23 cellular contexts compared by ENCODE assay signal in genomic region chr9:33787839-33788238, GRCh38. TPM values are rescaled to one million over a fixed set of nuclear protein-coding genes. Genes with fewer than 3 reads are reported as not detected.
A peak's percentile ranks its signal among the peaks of the same experiment; 100 is the strongest.
DNase-seq lines count a peak whose midpoint lies in the region; ATAC-seq, FAIRE-seq and TF ChIP-seq lines count a peak whose summit lies in the region.
"Had no signal": no experiment of that assay in that cellular context is flagged by ENCODE, and none has a peak within 500 bp of the region (broad histone marks: within the 10 kb centered on the region; RNA-seq: fewer than 3 reads in every experiment).

No MANE protein-coding gene starts in this region.

- no peak for DNase-seq in Right ventricle myocardium superior
- DNase-seq in cardiac septum (ENCODE audit: low spot score): no peak
- DNase-seq in body of pancreas: peak; percentile 79 to 90 (median 83)
- no peak for DNase-seq in HepG2 (ENCODE audit: low spot score)
- DNase-seq in neuronal stem cell (ENCODE audit: low spot score): no peak
- DNase-seq in lower leg skin (ENCODE audit: low spot score in 2 of 2): no peak
- DNase-seq: activated CD4-positive, alpha-beta T cell treated with anti-CD3 and anti-CD28 coated beads, Interleukin-2, amount 50 U/mL, for 48 hours; activated naive CD4-positive, alpha-beta T cell treated with Interleukin-2 at 50 U/mL for 16 hours; activated T-cell treated with anti-CD3 and anti-CD28 coated beads for 4 hours; effector CD4-positive, alpha-beta T cell; natural killer cell; NCI-H1105; NCI-H2107; NCI-H524; WERI-Rb-1 had no signal

- POLR2A ChIA-PET in HepG2 (lab: Yijun Ruan, JAX): no interaction called here

- peak overlapping the region in 1 of 2 donors; percentile 18 for H3K4me3 ChIP-seq in body of pancreas
- H3K4me3 ChIP-seq in HepG2 (replicated peaks in 1 of 3; ENCODE audit: insufficient read depth in 1 of 3, low read depth in 2 of 3, low read length in 3 of 3): no peak overlapping the region
- no peak overlapping the region for H3K4me3 ChIP-seq in neuronal stem cell (ENCODE audit: low read length in 2 of 2)
- no peak overlapping the region for H3K4me3 ChIP-seq in lower leg skin (ENCODE audit: low read depth, poor library complexity, severe bottlenecking)
- H3K4me3 ChIP-seq: BLaER1, skin epidermis had no signal

- H3K9ac ChIP-seq in HepG2 (ENCODE audit: insufficient read depth, low read depth, low read length): no peak overlapping the region
- no peak overlapping the region for H3K9ac ChIP-seq in neuronal stem cell (ENCODE audit: low read depth, low read length, poor library complexity)
- H3K9ac ChIP-seq: BLaER1 had no signal

- intact Hi-C loops in Right ventricle myocardium superior (cut with DNase I) (no loop called here), cardiac septum (cut with DNase I) (no loop called here), body of pancreas (cut with DNase I) (no loop called here), HepG2 (cut with micrococcal nuclease; ENCODE audit: unreplicated experiment) (no loop called here), lower leg skin (cut with DNase I; ENCODE audit: low total_unique reads) (no loop called here)

- no peak overlapping the region for H3K23ac ChIP-seq in neuronal stem cell (ENCODE audit: low read depth, low read length, poor library complexity)

- H3K27me3 ChIP-seq in body of pancreas (no peaks in the 10 kb centered on the region), HepG2 (ENCODE audit: control insufficient read depth in 1 of 2, insufficient read depth in 2 of 2, low read length in 2 of 2) (peaks cover 0 to 11% of the 10 kb centered on the region in 2 experiments; a peak in 1 of 5 replicates), neuronal stem cell (ENCODE audit: control insufficient read depth in 3 of 3, insufficient read depth in 3 of 3, low read depth in 1 of 3, low read length in 3 of 3) (no peaks in the 10 kb centered on the region)

- H4K91ac ChIP-seq in neuronal stem cell (ENCODE audit: low read depth, low read length, poor library complexity): no peak overlapping the region

- peak in 6 of 7 experiments; percentile 25 to 81 (median 68) for TF ChIP-seq CTCF in body of pancreas (IDR thresholded peaks at IDR 0.05)
- no peak for TF ChIP-seq CTCF in HepG2 (CRISPR knock-in tag; IDR thresholded peaks at IDR 0.05)
- no peak for TF ChIP-seq CTCF in lower leg skin (IDR thresholded peaks at IDR 0.05)

- H3K4me2 ChIP-seq in HepG2 (ENCODE audit: low read depth, low read length) (no peak overlapping the region), neuronal stem cell (ENCODE audit: insufficient read depth, low read length, poor library complexity, severe bottlenecking) (no peak overlapping the region)
- H3K4me2 ChIP-seq: BLaER1 had no signal

- no peak overlapping the region for H4K8ac ChIP-seq in neuronal stem cell (ENCODE audit: low read depth, low read length)

- CTCF ChIA-PET in HepG2 (lab: Yijun Ruan, JAX; ENCODE audit: low intra/inter-chr PET ratio, low total read pairs): no interaction called here

- no peak overlapping the region for H3K4ac ChIP-seq in neuronal stem cell (ENCODE audit: low read length)

- no peak for TF ChIP-seq RAD21 in HepG2 (CRISPR knock-in tag; IDR thresholded peaks at IDR 0.05)

- H2BK120ac ChIP-seq in neuronal stem cell (ENCODE audit: low read depth, low read length): no peak overlapping the region

- peak in 2 of 3 donors; percentile 48 to 56 for TF ChIP-seq POLR2A in body of pancreas (IDR thresholded peaks at IDR 0.05)
- TF ChIP-seq POLR2A in HepG2 (IDR thresholded peaks at IDR 0.05; ENCODE audit: insufficient read depth in 1 of 2, low read depth in 2 of 2, low read length in 2 of 2): no peak
- no peak for TF ChIP-seq POLR2A in lower leg skin (IDR thresholded peaks at IDR 0.05)

- H4K20me1 ChIP-seq in HepG2 (ENCODE audit: insufficient read depth, low read length): no peaks in the 10 kb centered on the region
- H4K20me1 ChIP-seq: BLaER1 had no signal

- no peak for TF ChIP-seq EP300 in HepG2 (IDR thresholded peaks at IDR 0.05; ENCODE audit: low read depth in 2 of 2, low read length in 2 of 2)
- TF ChIP-seq EP300 in HepG2 (CRISPR knock-in tag; IDR thresholded peaks at IDR 0.05; ENCODE audit: borderline replicate concordance): no peak

- WGBS in body of pancreas, 2 donors: 0 to 20% methylated on average over 1 of the region's 1 CpG
- WGBS in HepG2 (ENCODE audit: low lambda C conversion rate): 0% methylated on average over 1 of the region's 1 CpG
- WGBS in neuronal stem cell (ENCODE audit: extremely low coverage in 2 of 2, insufficient read length in 2 of 2, insufficient replicate concordance in 1 of 2), 2 donors: no CpG with 5 or more reads among the region's 1 CpG
- 0 to 80% methylated on average over 1 of the region's 1 CpG for WGBS in lower leg skin, 2 donors

- H3K4me1 ChIP-seq in body of pancreas (peaks cover 39% of the 10 kb centered on the region), HepG2 (ENCODE audit: insufficient read depth, low read length) (peaks cover 10% of the 10 kb centered on the region), neuronal stem cell (ENCODE audit: control insufficient read depth in 2 of 2, insufficient read depth in 1 of 2, low read depth in 1 of 2, low read length in 2 of 2) (no peaks in the 10 kb centered on the region)

- H3K36me3 ChIP-seq in body of pancreas (replicated peaks in 1 of 2; ENCODE audit: insufficient read depth in 1 of 2, low read depth in 2 of 2): no peaks in the 10 kb centered on the region
- H3K36me3 ChIP-seq in HepG2 (replicated peaks in 1 of 2; ENCODE audit: control insufficient read depth in 1 of 2, insufficient read depth in 2 of 2, low read length in 2 of 2): no peaks in the 10 kb centered on the region
- no peaks in the 10 kb centered on the region for H3K36me3 ChIP-seq in neuronal stem cell (replicated peaks in 1 of 2; ENCODE audit: control insufficient read depth in 2 of 2, insufficient read depth in 2 of 2, low read length in 2 of 2)
- H3K36me3 ChIP-seq: BLaER1, WERI-Rb-1 had no signal

- no peak for FAIRE-seq in HepG2 (lab: Jason Lieb, UNC)
- FAIRE-seq: GM18507, urothelium cell line had no signal

- no peak overlapping the region for H3K18ac ChIP-seq in neuronal stem cell (ENCODE audit: low read length)

- H2AFZ ChIP-seq in HepG2 (ENCODE audit: low read length) (no peak overlapping the region), neuronal stem cell (ENCODE audit: low read length) (no peak overlapping the region)

- no peak overlapping the region for H2BK15ac ChIP-seq in neuronal stem cell (ENCODE audit: low read length)

- no peak overlapping the region for H2AK5ac ChIP-seq in neuronal stem cell (ENCODE audit: low read depth, low read length)

- H3K27ac ChIP-seq in body of pancreas: peak overlapping the region; percentile 36 to 90 (median 80)
- no peak overlapping the region for H3K27ac ChIP-seq in HepG2 (ENCODE audit: extremely low read length, insufficient read depth, low read length)
- H3K27ac ChIP-seq in neuronal stem cell (replicated peaks; ENCODE audit: low read length): no peak overlapping the region
- H3K27ac ChIP-seq: BLaER1, skin epidermis, WERI-Rb-1 had no signal

- H3K14ac ChIP-seq in neuronal stem cell (ENCODE audit: low read length): no peak overlapping the region

- ATAC-seq in Right ventricle myocardium superior (ENCODE audit: poor library complexity) (peak; percentile 92), body of pancreas (peak; percentile 76), HepG2 (no peak), HG02840 (IDR thresholded peaks at IDR 0.05; ENCODE audit: low FRiP score, unreplicated experiment) (no peak), GM18861 (IDR thresholded peaks at IDR 0.05; ENCODE audit: unreplicated experiment) (no peak)
- ATAC-seq: esophagus mucosa, natural killer cell had no signal

- in situ Hi-C loops in HepG2 (cut with HindIII; ENCODE audit: extremely low pct_ligation_motif_present, low pct_unique_long_range_greater_than_20kb): no loop called here

- no peak overlapping the region for H2BK5ac ChIP-seq in neuronal stem cell (ENCODE audit: low read length)

- H3K79me2 ChIP-seq in HepG2 (ENCODE audit: insufficient read depth, low read length): no peaks in the 10 kb centered on the region

- no TSS peak for BruUV-seq in HepG2 (replicated peaks; lab: Mats Ljungman, UMichigan)

- no peak overlapping the region for H2BK12ac ChIP-seq in neuronal stem cell (ENCODE audit: low read length)

- no peaks in the 10 kb centered on the region for H3K9me3 ChIP-seq in body of pancreas
- no peaks in the 10 kb centered on the region for H3K9me3 ChIP-seq in HepG2 (ENCODE audit: low read length)
- H3K9me3 ChIP-seq in neuronal stem cell (replicated peaks in 1 of 2; ENCODE audit: control insufficient read depth in 2 of 2, insufficient read depth in 1 of 2, low read depth in 1 of 2, low read length in 2 of 2): no peaks in the 10 kb centered on the region
- H3K9me3 ChIP-seq: BLaER1 had no signal

- H3K79me1 ChIP-seq in neuronal stem cell (ENCODE audit: low read depth, low read length): no peaks in the 10 kb centered on the region

RNA-seq across cellular contexts. Expression of gene PRSS3, which starts 7.5 kb away (rescaled TPM):
- total RNA-seq in Right ventricle myocardium superior (not detected), cardiac septum (not detected), body of pancreas (100 to 1,000 TPM; 526 to 604 TPM), HepG2 (2016; rRNA removed; fragmentation: Illumina TruSeq; extraction: Trizol) (not detected in 2 replicates), lower leg skin (10 to 100 TPM; 37.1 to 84.0 (median 52.1) TPM)
- total RNA-seq in HepG2 (2016; cell fraction: cytosol; rRNA removed; fragmentation: Illumina TruSeq; extraction: Trizol; ENCODE audit: low read depth): not detected in 2 replicates
- not detected in 2 replicates for total RNA-seq in HepG2 (2016; cell fraction: insoluble cytoplasmic fraction; rRNA removed; fragmentation: Illumina TruSeq; extraction: Trizol)
- total RNA-seq in HepG2 (2016; cell fraction: membrane; rRNA removed; fragmentation: Illumina TruSeq; extraction: Trizol): not detected in 2 replicates
- not detected in 2 replicates for total RNA-seq in HepG2 (2016; cell fraction: nucleus; rRNA removed; fragmentation: Illumina TruSeq; extraction: Trizol)
- not detected in 2 replicates for polyA plus RNA-seq in HepG2 (2011; rRNA removed)
- polyA plus RNA-seq in HepG2 (2011; cell fraction: cytosol; rRNA removed): not detected in 2 replicates
- not detected in 2 replicates for polyA plus RNA-seq in HepG2 (2011; cell fraction: nucleus; rRNA removed)
- polyA plus RNA-seq in HepG2 (2012): not detected in 2 replicates
- not detected in 2 replicates for polyA plus RNA-seq in HepG2 (2016; cell fraction: cytosol; fragmentation: Illumina TruSeq; extraction: Trizol; ENCODE audit: low read depth)
- polyA plus RNA-seq in HepG2 (2016; cell fraction: insoluble cytoplasmic fraction; fragmentation: Illumina TruSeq; extraction: Trizol; ENCODE audit: low read depth): not detected in 2 replicates
- polyA plus RNA-seq in HepG2 (2016; cell fraction: membrane; fragmentation: Illumina TruSeq; extraction: Trizol; ENCODE audit: low read depth): not detected in 2 replicates
- not detected in 2 replicates for polyA plus RNA-seq in HepG2 (2016; cell fraction: nucleus; fragmentation: Illumina TruSeq; extraction: Trizol; ENCODE audit: insufficient read depth, low read depth)
- not detected in 2 replicates for polyA minus RNA-seq in HepG2 (2011; rRNA and poly(A)+ RNA removed; ENCODE audit: low replicate concordance)
- not detected in 2 replicates for polyA minus RNA-seq in HepG2 (2011; cell fraction: cytosol; rRNA and poly(A)+ RNA removed)
- polyA minus RNA-seq in HepG2 (2011; cell fraction: nucleus; rRNA and poly(A)+ RNA removed): not detected in 2 replicates
- 0.06 TPM for polyA plus RNA-seq in neuronal stem cell (2013, experiment 1 of 2)
- not detected for polyA plus RNA-seq in neuronal stem cell (2013, experiment 2 of 2)
- total RNA-seq: A673 had no signal

RNA-seq across cellular contexts. Expression of gene UBE2R2, which starts 29.1 kb away (rescaled TPM):
- total RNA-seq in Right ventricle myocardium superior: 44.4 TPM
- total RNA-seq in cardiac septum: 38.8 TPM
- total RNA-seq in body of pancreas: 10 to 100 TPM; 26.7 to 31.4 TPM
- total RNA-seq in HepG2 (2016; rRNA removed; fragmentation: Illumina TruSeq; extraction: Trizol): 14.8 and 19.5 TPM in 2 replicates
- total RNA-seq in HepG2 (2016; cell fraction: cytosol; rRNA removed; fragmentation: Illumina TruSeq; extraction: Trizol; ENCODE audit: low read depth): 8.2 and 8.4 TPM in 2 replicates
- total RNA-seq in HepG2 (2016; cell fraction: insoluble cytoplasmic fraction; rRNA removed; fragmentation: Illumina TruSeq; extraction: Trizol): 14.3 and 18.8 TPM in 2 replicates
- 23.3 and 24.0 TPM in 2 replicates for total RNA-seq in HepG2 (2016; cell fraction: membrane; rRNA removed; fragmentation: Illumina TruSeq; extraction: Trizol)
- total RNA-seq in HepG2 (2016; cell fraction: nucleus; rRNA removed; fragmentation: Illumina TruSeq; extraction: Trizol): 14.3 and 16.5 TPM in 2 replicates
- 17.2 and 20.9 TPM in 2 replicates for polyA plus RNA-seq in HepG2 (2011; rRNA removed)
- 13.0 and 19.2 TPM in 2 replicates for polyA plus RNA-seq in HepG2 (2011; cell fraction: cytosol; rRNA removed)
- polyA plus RNA-seq in HepG2 (2011; cell fraction: nucleus; rRNA removed): 9.8 and 12.5 TPM in 2 replicates
- polyA plus RNA-seq in HepG2 (2012): 38.4 and 43.1 TPM in 2 replicates
- 13.9 and 16.1 TPM in 2 replicates for polyA plus RNA-seq in HepG2 (2016; cell fraction: cytosol; fragmentation: Illumina TruSeq; extraction: Trizol; ENCODE audit: low read depth)
- polyA plus RNA-seq in HepG2 (2016; cell fraction: insoluble cytoplasmic fraction; fragmentation: Illumina TruSeq; extraction: Trizol; ENCODE audit: low read depth): 31.1 and 35.9 TPM in 2 replicates
- 27.4 and 28.5 TPM in 2 replicates for polyA plus RNA-seq in HepG2 (2016; cell fraction: membrane; fragmentation: Illumina TruSeq; extraction: Trizol; ENCODE audit: low read depth)
- 23.2 and 25.6 TPM in 2 replicates for polyA plus RNA-seq in HepG2 (2016; cell fraction: nucleus; fragmentation: Illumina TruSeq; extraction: Trizol; ENCODE audit: insufficient read depth, low read depth)
- 14.9 and 19.7 TPM in 2 replicates for polyA minus RNA-seq in HepG2 (2011; rRNA and poly(A)+ RNA removed; ENCODE audit: low replicate concordance)
- polyA minus RNA-seq in HepG2 (2011; cell fraction: cytosol; rRNA and poly(A)+ RNA removed): 23.7 and 26.6 TPM in 2 replicates
- 27.5 and 27.8 TPM in 2 replicates for polyA minus RNA-seq in HepG2 (2011; cell fraction: nucleus; rRNA and poly(A)+ RNA removed)
- 133 TPM for polyA plus RNA-seq in neuronal stem cell (2013, experiment 1 of 2)
- polyA plus RNA-seq in neuronal stem cell (2013, experiment 2 of 2): 136 TPM
- total RNA-seq in lower leg skin: 10 to 100 TPM; 30.4 to 39.9 (median 36.5) TPM

Comparison
In these comparisons a context has a peak if more than half of its experiments do, and no peak if none do; other contexts are left out.
1. ATAC-seq: peak in Right ventricle myocardium superior (single experiment) and body of pancreas (single experiment); none in HepG2 (single experiment), HG02840 (single experiment) and GM18861 (single experiment).
2. DNase-seq: peak in body of pancreas (4 of 4); none in Right ventricle myocardium superior (single experiment), cardiac septum (single experiment), HepG2 (single experiment), neuronal stem cell (single experiment) and lower leg skin (0 of 2).
3. H3K27ac ChIP-seq: peak in body of pancreas (4 of 4); none in HepG2 (single experiment) and neuronal stem cell (single experiment).
4. CTCF ChIP-seq: peak in body of pancreas (6 of 7); none in HepG2 (single experiment) and lower leg skin (0 of 3).
5. POLR2A ChIP-seq: peak in body of pancreas (2 of 3); none in HepG2 (0 of 2) and lower leg skin (0 of 2).
6. RNA of gene PRSS3, which starts 7.5 kb away (total RNA-seq): 526 to 604 TPM in body of pancreas and 37.1 to 84.0 TPM in lower leg skin; not detected in Right ventricle myocardium superior (single experiment), not detected in cardiac septum (single experiment) and not detected in HepG2; every median in the first group is over 10 times any median in the second.